ENCODE assay signal across 17 cellular contexts in genomic region chr7:150968698-150969482, GRCh38. TPM values are rescaled to one million over a fixed set of nuclear protein-coding genes. Genes with fewer than 3 reads are reported as not detected.
DNase-seq lines count a peak whose midpoint lies in the region; ATAC-seq and TF ChIP-seq lines count a peak whose summit lies in the region.
"Had no signal": no experiment of that assay in that cellular context is flagged by ENCODE, and none has a peak within 500 bp of the region (broad histone marks: within the 10 kb centered on the region; RNA-seq: fewer than 3 reads in every experiment).

No MANE protein-coding gene starts in this region.

- no peak for ATAC-seq in Right ventricle myocardium superior (ENCODE audit: poor library complexity)
- ATAC-seq in heart right ventricle = no peak
- ATAC-seq in upper lobe of right lung = peak; percentile 35
- ATAC-seq in GM18520 (IDR thresholded peaks at IDR 0.05; ENCODE audit: unreplicated experiment) = no peak
- ATAC-seq: gastrocnemius medialis, PC-3 had no signal

- CTCF ChIA-PET in RWPE1 (lab: Yijun Ruan, JAX) = no interaction called here

- H3K4me3 ChIP-seq in heart right ventricle (no peak overlapping the region), upper lobe of right lung (no peak overlapping the region)
- H3K4me3 ChIP-seq: gastrocnemius medialis, thoracic aorta had no signal

- H3K9me3 ChIP-seq in heart right ventricle (no peaks in the 10 kb centered on the region), upper lobe of right lung (no peaks in the 10 kb centered on the region)
- H3K9me3 ChIP-seq: Caco-2, gastrocnemius medialis, thoracic aorta had no signal

- no peaks in the 10 kb centered on the region for H3K36me3 ChIP-seq in heart right ventricle
- H3K36me3 ChIP-seq in upper lobe of right lung = no peaks in the 10 kb centered on the region
- H3K36me3 ChIP-seq: gastrocnemius medialis, thoracic aorta had no signal

- peaks cover 21 to 98% (median 66%) of the 10 kb centered on the region in 9 donors for H3K4me1 ChIP-seq in heart right ventricle
- peaks cover 11% of the 10 kb centered on the region for H3K4me1 ChIP-seq in upper lobe of right lung

- DNase-seq in Right ventricle myocardium superior (peak; percentile 49), cardiac septum (ENCODE audit: low spot score) (no peak), RWPE1 (ENCODE audit: low spot score) (no peak), heart right ventricle (no peak), upper lobe of right lung (no peak), glomerular visceral epithelial cell (ENCODE audit: extremely low spot score) (no peak), DMS53 (lab: John Stamatoyannopoulos, UW) (no peak)
- DNase-seq: activated CD4-positive, alpha-beta T cell treated with anti-CD3 and anti-CD28 coated beads, Interleukin-2, amount 10 ng/mL, durations not matched to agents 7 days and 5 days; activated naive CD4-positive, alpha-beta T cell treated with anti-CD3 and anti-CD28 coated beads for 36 hours; Caco-2; gastrocnemius medialis; GF-D8; NCI-H524 treated with DMSO at 0.1 percent for 48 hours; PC-3 had no signal

- H3K27me3 ChIP-seq in heart right ventricle = peaks cover 0 to 32% (median 7%) of the 10 kb centered on the region in 7 donors
- H3K27me3 ChIP-seq in upper lobe of right lung = peaks cover 4% of the 10 kb centered on the region

- POLR2A ChIA-PET in RWPE1 (lab: Yijun Ruan, JAX; ENCODE audit: low non-redundant PET) = no interaction called here

- TF ChIP-seq CTCF in RWPE1 (conservative IDR thresholded peaks at IDR 0.05; ENCODE audit: low read depth) = no peak
- no peak for TF ChIP-seq CTCF in heart right ventricle (IDR thresholded peaks at IDR 0.05)
- TF ChIP-seq CTCF in upper lobe of right lung (IDR thresholded peaks at IDR 0.05) = no peak

- peak overlapping the region; percentile 11; the same call in 1 of the 2 replicates for H3K27ac ChIP-seq in RWPE1
- H3K27ac ChIP-seq in heart right ventricle = peak overlapping the region in 7 of 10 donors; percentile 19 to 93 (median 58)
- no peak overlapping the region for H3K27ac ChIP-seq in upper lobe of right lung
- H3K27ac ChIP-seq: gastrocnemius medialis, thoracic aorta had no signal

- WGBS in heart right ventricle, 2 donors = 49 to 53% methylated on average over 17 of the region's 17 CpGs

- intact Hi-C loops in Right ventricle myocardium superior (cut with DNase I) = no loop called here
- intact Hi-C loops in cardiac septum (cut with DNase I) = no loop called here
- intact Hi-C loops in heart right ventricle (cut with DNase I) = loop anchor here in 2 of 10 donors (5.0 to 10.0 kb wide), 3 partner anchors 46 to 146 kb away; no protein-coding TSS in a partner anchor
- intact Hi-C loops in upper lobe of right lung (cut with DNase I) = no loop called here

RNA-seq across cellular contexts. Expression of gene KCNH2, which starts 9.2 kb away (rescaled TPM):
- total RNA-seq in Right ventricle myocardium superior = 88.9 TPM
- total RNA-seq in cardiac septum = 61.9 TPM
- total RNA-seq in heart right ventricle = 100 to 1,000 TPM in 1 of 10 donors, 10 to 100 TPM in 9; 63.2 to 126 (median 78.4) TPM
- polyA plus RNA-seq in heart right ventricle = 10 to 100 TPM; 50.2 to 99.9 TPM
- 3.6 TPM for total RNA-seq in upper lobe of right lung

RNA-seq across cellular contexts. Expression of gene NOS3, which starts 21.9 kb away (rescaled TPM):
- total RNA-seq in Right ventricle myocardium superior (10.0 TPM), cardiac septum (26.5 TPM), heart right ventricle (10 to 100 TPM in 9 of 10 donors, 1 to 10 TPM in 1; 10.0 to 53.3 (median 13.3) TPM), upper lobe of right lung (42.9 TPM)
- polyA plus RNA-seq in heart right ventricle = 10 to 100 TPM; 11.1 to 25.5 TPM
- total RNA-seq: myocyte had no signal

RNA-seq across cellular contexts. Expression of gene ATG9B, which starts 55.4 kb away (rescaled TPM):
- not detected for total RNA-seq in Right ventricle myocardium superior
- 0.13 TPM for total RNA-seq in cardiac septum
- under 1 TPM in 3 of 10 donors, not detected in 7; 0.09 to 0.39 (median 0.10) TPM for total RNA-seq in heart right ventricle
- polyA plus RNA-seq in heart right ventricle = under 1 TPM; 0.45 to 0.59 TPM
- total RNA-seq in upper lobe of right lung = 0.17 TPM

RNA-seq across cellular contexts. Expression of gene ABCB8, which starts 59.4 kb away (rescaled TPM):
- 24.6 TPM for total RNA-seq in Right ventricle myocardium superior
- 28.5 TPM for total RNA-seq in cardiac septum
- total RNA-seq in heart right ventricle = 10 to 100 TPM; 20.9 to 32.4 (median 24.6) TPM
- polyA plus RNA-seq in heart right ventricle = 10 to 100 TPM; 16.7 to 42.2 TPM
- 40.6 TPM for total RNA-seq in upper lobe of right lung

Comparison
In these comparisons a context has a peak if more than half of its experiments do, and no peak if none do; other contexts are left out.
1. RNA of gene KCNH2, which starts 9.2 kb away (total RNA-seq): 88.9 TPM in Right ventricle myocardium superior (single experiment), 63.2 to 126 TPM in heart right ventricle and 61.9 TPM in cardiac septum (single experiment); 3.6 TPM in upper lobe of right lung (single experiment); every median in the first group is over 10 times any median in the second.